In the genomic region with DNA sequence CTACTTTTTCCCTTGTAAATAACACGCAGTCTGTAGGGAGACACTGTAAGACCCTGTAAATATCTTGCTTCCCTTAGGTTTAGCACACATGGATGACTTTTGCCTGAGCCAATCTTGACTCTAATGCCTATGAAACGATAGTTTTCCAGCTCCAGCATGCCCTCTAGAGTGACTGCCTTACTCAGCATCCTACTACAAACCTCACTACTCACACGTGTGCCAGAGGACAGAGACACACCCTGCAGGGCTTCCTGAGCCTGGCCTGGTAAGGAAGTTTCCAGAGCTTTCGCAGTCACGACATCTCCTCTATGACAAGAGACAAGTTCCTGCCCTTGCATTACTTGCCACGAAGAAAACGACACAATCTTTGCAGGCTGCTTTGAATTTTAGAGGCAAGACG, we compare ENCODE assay signal across 1 cellular context.
TF ChIP-seq lines count a peak whose summit lies in the region.

No MANE protein-coding gene starts in this region.

TF ChIP-seq in H1, 55 proteins besides CTCF, POLR2A, EP300 and RAD21:
- TF ChIP-seq, protein P1, sequence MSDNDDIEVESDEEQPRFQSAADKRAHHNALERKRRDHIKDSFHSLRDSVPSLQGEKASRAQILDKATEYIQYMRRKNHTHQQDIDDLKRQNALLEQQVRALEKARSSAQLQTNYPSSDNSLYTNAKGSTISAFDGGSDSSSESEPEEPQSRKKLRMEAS (IDR thresholded peaks at IDR 0.05): peak; percentile 94
- TF ChIP-seq, protein P2, sequence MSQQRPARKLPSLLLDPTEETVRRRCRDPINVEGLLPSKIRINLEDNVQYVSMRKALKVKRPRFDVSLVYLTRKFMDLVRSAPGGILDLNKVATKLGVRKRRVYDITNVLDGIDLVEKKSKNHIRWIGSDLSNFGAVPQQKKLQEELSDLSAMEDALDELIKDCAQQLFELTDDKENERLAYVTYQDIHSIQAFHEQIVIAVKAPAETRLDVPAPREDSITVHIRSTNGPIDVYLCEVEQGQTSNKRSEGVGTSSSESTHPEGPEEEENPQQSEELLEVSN (IDR thresholded peaks at IDR 0.05): peak; percentile 85
- no peak for TF ChIP-seq CBX5 (IDR thresholded peaks at IDR 0.05; ENCODE audit: low read depth, low read length)
